In genomic region chr16:57782607-57783055, GRCh38 we compare ENCODE assay signal across 9 cellular contexts. TPM values are rescaled to one million over a fixed set of nuclear protein-coding genes. Genes with fewer than 3 reads are reported as not detected.
DNase-seq lines count a peak whose midpoint lies in the region; ATAC-seq and TF ChIP-seq lines count a peak whose summit lies in the region.
"Not testable (repeated sequence)": the region's sequence is repeated elsewhere in the genome, so short reads cannot be mapped to it uniquely, and the experiment has no call there.
"Had no signal": no experiment of that assay in that cellular context is flagged by ENCODE, and none has a peak within 500 bp of the region (broad histone marks: within the 10 kb centered on the region; RNA-seq: fewer than 3 reads in every experiment).

No MANE protein-coding gene starts in this region.

- H3K9me2 ChIP-seq in hepatocyte (replicated peaks; ENCODE audit: insufficient read depth): not testable (repeated sequence)

- not testable (repeated sequence) for H3K9me3 Mint-ChIP-seq in WTC11; dendritic cell treated with granulocyte-macrophage colony-stimulating factor and Interleukin-4, amounts not matched to agents 40 ng/mL and 50 ng/mL, for 4 days; osteocyte (ENCODE audit: unreplicated experiment)

- H2BK120ac ChIP-seq in IMR-90 (ENCODE audit: low read depth, low read length); mesenchymal stem cell (ENCODE audit: low read depth, low read length): not testable (repeated sequence)

- H3K9ac ChIP-seq in IMR-90 (ENCODE audit: low read depth, low read length); mesenchymal stem cell (ENCODE audit: low read length): not testable (repeated sequence)

- not testable (repeated sequence) for H3K4ac ChIP-seq in IMR-90 (ENCODE audit: low read depth, low read length); mesenchymal stem cell (ENCODE audit: low read depth in 1 of 2, low read length in 2 of 2)

- H3K27ac Mint-ChIP-seq in WTC11 (peak overlapping the region; percentile 63), osteocyte (ENCODE audit: unreplicated experiment) (peak overlapping the region; percentile 89)
- H3K27ac Mint-ChIP-seq in dendritic cell treated with granulocyte-macrophage colony-stimulating factor and Interleukin-4, amounts not matched to agents 40 ng/mL and 50 ng/mL, for 4 days: peak overlapping the region; percentile 18

- not testable (repeated sequence) for H3K4me1 ChIP-seq in A673 (ENCODE audit: insufficient read depth, low read length, poor library complexity, severe bottlenecking); IMR-90 (ENCODE audit: control insufficient read depth, insufficient read depth, low read length); hepatocyte (ENCODE audit: insufficient read depth)
- peaks cover 48% of the 10 kb centered on the region for H3K4me1 ChIP-seq in mesenchymal stem cell (ENCODE audit: control insufficient read depth, insufficient read depth, low read depth, low read length)
- H3K4me1 ChIP-seq in upper lobe of right lung: peaks cover 20% of the 10 kb centered on the region

- not testable (repeated sequence) for H2BK20ac ChIP-seq in IMR-90 (ENCODE audit: low read depth, low read length)

- TF ChIP-seq RAD21 in IMR-90 (IDR thresholded peaks at IDR 0.05; ENCODE audit: low read length): not testable (repeated sequence)

- CTCF ChIA-PET in A673 (lab: Charles Lee): interaction anchor here (0.6 kb wide), 1 partner anchor 16 kb away, joined by 3 read pairs; no protein-coding TSS in a partner anchor
- CTCF ChIA-PET in IMR-90 (lab: Yijun Ruan, JAX): interaction anchor here (0.6 to 1.3 kb wide), 4 partner anchors 9 to 605 kb away, joined by 3 to 8 read pairs (median 4); no protein-coding TSS in a partner anchor
- CTCF ChIA-PET in WTC11 (lab: Charles Lee): interaction anchor here (0.7 to 1.7 kb wide), 3 partner anchors 12 to 124 kb away, joined by 3 to 6 read pairs (median 4); no protein-coding TSS in a partner anchor

- H3K23ac ChIP-seq in IMR-90 (ENCODE audit: low read depth, low read length); mesenchymal stem cell (ENCODE audit: low read length in 2 of 2): not testable (repeated sequence)

- H2AK9ac ChIP-seq in IMR-90 (replicated peaks; ENCODE audit: low read depth, low read length, poor library complexity): not testable (repeated sequence)

- dilution Hi-C loops in IMR-90 (cut with HindIII; ENCODE audit: low sequenced_read_pairs, unreplicated experiment): not testable (repeated sequence)

- H4K20me1 ChIP-seq in IMR-90 (ENCODE audit: insufficient read depth, low read length): peaks cover 22% of the 10 kb centered on the region; the same call in 1 of the 2 replicates
- not testable (repeated sequence) for H4K20me1 ChIP-seq in hepatocyte (ENCODE audit: insufficient read depth, poor library complexity, severe bottlenecking)

- peaks cover 15% of the 10 kb centered on the region; the same call in 1 of the 2 replicates for H3K9me1 ChIP-seq in IMR-90 (ENCODE audit: insufficient read depth, low read length)

- H3K4me3 Mint-ChIP-seq in WTC11; dendritic cell treated with granulocyte-macrophage colony-stimulating factor and Interleukin-4, amounts not matched to agents 40 ng/mL and 50 ng/mL, for 4 days: not testable (repeated sequence)
- H3K4me3 Mint-ChIP-seq in osteocyte (ENCODE audit: unreplicated experiment): peak overlapping the region; percentile 4

- not testable (repeated sequence) for BruUV-seq in A673 (replicated peaks; lab: Mats Ljungman, UMichigan); IMR-90 (replicated peaks; lab: Mats Ljungman, UMichigan)

- not testable (repeated sequence) for H2BK12ac ChIP-seq in mesenchymal stem cell (ENCODE audit: low read length in 2 of 2)

- not testable (repeated sequence) for ATAC-seq in IMR-90 (ENCODE audit: low read depth); WTC11; upper lobe of right lung

- H3K27ac ChIP-seq in A673 (ENCODE audit: low read depth, low read length, poor library complexity, severe bottlenecking) (peak overlapping the region; percentile 16), hepatocyte (peak overlapping the region; percentile 65), mesenchymal stem cell (ENCODE audit: low read length, poor library complexity, severe bottlenecking) (peak overlapping the region; percentile 91), upper lobe of right lung (peak overlapping the region; percentile 39)
- H3K27ac ChIP-seq in IMR-90 (ENCODE audit: insufficient read depth, low read length): not testable (repeated sequence)

- not testable (repeated sequence) for H3K79me2 ChIP-seq in hepatocyte

- not testable (repeated sequence) for H3K4me3 ChIP-seq in A673 (ENCODE audit: low read depth, low read length, poor library complexity, severe bottlenecking); IMR-90 (ENCODE audit: insufficient read depth, low read depth, low read length); hepatocyte; mesenchymal stem cell (ENCODE audit: insufficient read depth in 1 of 2, low read depth in 1 of 2, low read length in 2 of 2); upper lobe of right lung

- H2BK15ac ChIP-seq in IMR-90 (ENCODE audit: low read depth, low read length); mesenchymal stem cell (ENCODE audit: low read depth, poor library complexity, severe bottlenecking): not testable (repeated sequence)

- not testable (repeated sequence) for H4K8ac ChIP-seq in IMR-90 (ENCODE audit: low read depth in 2 of 2, low read length in 2 of 2); mesenchymal stem cell (ENCODE audit: low read length)

- H2AFZ ChIP-seq in IMR-90 (replicated peaks; ENCODE audit: low read length, poor library complexity); hepatocyte; mesenchymal stem cell (ENCODE audit: low read depth, low read length): not testable (repeated sequence)

- H3K79me1 ChIP-seq in IMR-90 (ENCODE audit: low read depth in 1 of 2, low read length in 2 of 2): peaks cover 24 to 69% of the 10 kb centered on the region in 2 experiments
- H3K79me1 ChIP-seq in mesenchymal stem cell (replicated peaks; ENCODE audit: low read length, poor library complexity, severe bottlenecking): peaks cover 20% of the 10 kb centered on the region

- in situ Hi-C loops in IMR-90 (cut with MboI; ENCODE audit: low sequenced_read_pairs): not testable (repeated sequence)

- POLR2A ChIA-PET in A673 (lab: Charles Lee; ENCODE audit: low non-redundant PET); IMR-90 (lab: Charles Lee; ENCODE audit: unreplicated experiment); WTC11 (lab: Charles Lee): not testable (repeated sequence)

- not testable (repeated sequence) for H3K27me3 Mint-ChIP-seq in WTC11 (ENCODE audit: low read depth); dendritic cell treated with granulocyte-macrophage colony-stimulating factor and Interleukin-4, amounts not matched to agents 40 ng/mL and 50 ng/mL, for 4 days; osteocyte (ENCODE audit: unreplicated experiment)

- H4K91ac ChIP-seq in IMR-90 (ENCODE audit: insufficient read depth, low read depth, low read length); mesenchymal stem cell (ENCODE audit: low read length): not testable (repeated sequence)

- H3K4me2 ChIP-seq in IMR-90 (ENCODE audit: low read depth, low read length); hepatocyte; mesenchymal stem cell (ENCODE audit: low read length, poor library complexity, severe bottlenecking): not testable (repeated sequence)

- H3K36me3 Mint-ChIP-seq in WTC11: not testable (repeated sequence)
- peaks cover 96% of the 10 kb centered on the region for H3K36me3 Mint-ChIP-seq in dendritic cell treated with granulocyte-macrophage colony-stimulating factor and Interleukin-4, amounts not matched to agents 40 ng/mL and 50 ng/mL, for 4 days (ENCODE audit: low read depth)
- peaks cover 47% of the 10 kb centered on the region for H3K36me3 Mint-ChIP-seq in osteocyte (ENCODE audit: unreplicated experiment)

- not testable (repeated sequence) for H3K14ac ChIP-seq in IMR-90 (replicated peaks; ENCODE audit: low read depth, low read length); mesenchymal stem cell (ENCODE audit: low read length in 2 of 2)

- H3K27me3 ChIP-seq in A673 (replicated peaks; ENCODE audit: insufficient read depth, low read depth, low read length, poor library complexity); IMR-90 (ENCODE audit: control insufficient read depth, insufficient read depth, low read length); hepatocyte; mesenchymal stem cell (ENCODE audit: control insufficient read depth in 1 of 2, insufficient read depth in 1 of 2, low read length in 2 of 2); upper lobe of right lung: not testable (repeated sequence)

- not testable (repeated sequence) for H3K9me3 ChIP-seq in A673 (ENCODE audit: low read depth, low read length, poor library complexity, severe bottlenecking); IMR-90 (ENCODE audit: control insufficient read depth, insufficient read depth, low read length); hepatocyte (ENCODE audit: low read depth); mesenchymal stem cell (ENCODE audit: control insufficient read depth, low read length); upper lobe of right lung

- not testable (repeated sequence) for H3K4me1 Mint-ChIP-seq in WTC11
- H3K4me1 Mint-ChIP-seq in dendritic cell treated with granulocyte-macrophage colony-stimulating factor and Interleukin-4, amounts not matched to agents 40 ng/mL and 50 ng/mL, for 4 days (ENCODE audit: low read depth): peaks cover 34% of the 10 kb centered on the region
- peaks cover 47% of the 10 kb centered on the region for H3K4me1 Mint-ChIP-seq in osteocyte (ENCODE audit: unreplicated experiment)

- not testable (repeated sequence) for TF ChIP-seq POLR2A in IMR-90 (IDR thresholded peaks at IDR 0.05; ENCODE audit: low read depth, low read length)

- not testable (repeated sequence) for DNase-seq in A673 (ENCODE audit: low spot score); IMR-90; WTC11 (ENCODE audit: low spot score); hepatocyte (ENCODE audit: low spot score); mesenchymal stem cell; osteocyte (ENCODE audit: extremely low spot score, unreplicated experiment); upper lobe of right lung

- not testable (repeated sequence) for H3K18ac ChIP-seq in IMR-90 (ENCODE audit: low read depth, low read length); mesenchymal stem cell (ENCODE audit: low read depth in 1 of 2, low read length in 2 of 2)

- not testable (repeated sequence) for H2BK5ac ChIP-seq in IMR-90 (ENCODE audit: low read depth, low read length, poor library complexity, severe bottlenecking)
- peak overlapping the region; percentile 66 for H2BK5ac ChIP-seq in mesenchymal stem cell (ENCODE audit: low read depth, low read length, poor library complexity, severe bottlenecking)

- H4K5ac ChIP-seq in IMR-90 (ENCODE audit: low read depth, low read length): not testable (repeated sequence)

- no CpG with 5 or more reads among the region's 11 CpGs for WGBS in IMR-90 (ENCODE audit: extremely low coverage in 2 of 2, insufficient read length in 1 of 2), 2 experiments
- 80% methylated on average over 11 of the region's 11 CpGs for WGBS in hepatocyte (ENCODE audit: low lambda C conversion rate, missing lambda C conversion rate)
- 94% methylated on average over 8 of the region's 11 CpGs for WGBS in mesenchymal stem cell

- H2AK5ac ChIP-seq in IMR-90 (ENCODE audit: low read depth, low read length): not testable (repeated sequence)
- H2AK5ac ChIP-seq in mesenchymal stem cell (ENCODE audit: low read length, severe bottlenecking): peak overlapping the region; percentile 77

- TF ChIP-seq CTCF in A673 (conservative IDR thresholded peaks at IDR 0.05; ENCODE audit: low read depth, low read length); IMR-90 (conservative IDR thresholded peaks at IDR 0.05; ENCODE audit: low read depth, low read length); WTC11 (IDR thresholded peaks at IDR 0.05); hepatocyte (IDR thresholded peaks at IDR 0.05; ENCODE audit: poor library complexity); osteocyte (IDR thresholded peaks at IDR 0.05); upper lobe of right lung (IDR thresholded peaks at IDR 0.05): not testable (repeated sequence)

- not testable (repeated sequence) for H3K56ac ChIP-seq in IMR-90 (ENCODE audit: extremely low read depth, insufficient read depth, low read length)

- H3K36me3 ChIP-seq in A673 (ENCODE audit: insufficient read depth, low read length, poor library complexity, severe bottlenecking) (peaks cover 69% of the 10 kb centered on the region), IMR-90 (ENCODE audit: control insufficient read depth, insufficient read depth, low read length) (peaks cover 30% of the 10 kb centered on the region), mesenchymal stem cell (ENCODE audit: control insufficient read depth in 1 of 2, insufficient read depth in 2 of 2, low read depth in 1 of 2, low read length in 2 of 2) (peaks cover 14 to 67% of the 10 kb centered on the region in 2 experiments), upper lobe of right lung (peaks cover 28% of the 10 kb centered on the region)
- not testable (repeated sequence) for H3K36me3 ChIP-seq in hepatocyte (replicated peaks; ENCODE audit: insufficient read depth, low read depth)

- intact Hi-C loops in A673 (cut with micrococcal nuclease; ENCODE audit: unreplicated experiment); IMR-90 (cut with micrococcal nuclease); dendritic cell treated with granulocyte-macrophage colony-stimulating factor and Interleukin-4, amounts not matched to agents 40 ng/mL and 50 ng/mL, for 4 days (cut with micrococcal nuclease); upper lobe of right lung (cut with DNase I): not testable (repeated sequence)

RNA-seq across cellular contexts. Expression of gene KIFC3, which starts 19.7 kb away (rescaled TPM):
- 198 and 201 TPM in 2 replicates for total RNA-seq in A673 (2021)
- total RNA-seq in IMR-90 (2012; rRNA removed): 38.3 and 48.6 TPM in 2 replicates
- polyA plus RNA-seq in IMR-90 (2012; rRNA removed): 62.5 and 66.6 TPM in 2 replicates
- polyA plus RNA-seq in IMR-90 (2012; cell fraction: cytosol; rRNA removed): 43.3 and 62.3 TPM in 2 replicates
- 123 and 327 TPM in 2 replicates for polyA plus RNA-seq in IMR-90 (2012; cell fraction: nucleus; rRNA removed; ENCODE audit: low replicate concordance)
- total RNA-seq in WTC11 (2021): 9.2 to 11.6 TPM (median 10.0 TPM) in 3 replicates
- 41.4 and 49.7 TPM in 2 replicates for total RNA-seq in hepatocyte
- polyA plus RNA-seq in hepatocyte: 55.3 and 66.5 TPM in 2 replicates
- polyA plus RNA-seq in mesenchymal stem cell (2013, experiment 1 of 2): 28.1 TPM
- 25.8 TPM for polyA plus RNA-seq in mesenchymal stem cell (2013, experiment 2 of 2)
- total RNA-seq in osteocyte: 191 and 196 TPM in 2 replicates
- total RNA-seq in upper lobe of right lung: 99.1 TPM
- polyA plus RNA-seq: IgD-negative memory B cell had no signal

RNA-seq across cellular contexts. Expression of gene KATNB1, which starts 47.1 kb away (rescaled TPM):
- total RNA-seq in A673 (2021) (55.7 and 58.5 TPM in 2 replicates), IMR-90 (2012; rRNA removed) (10.9 and 14.2 TPM in 2 replicates), WTC11 (2021) (38.7 to 60.4 TPM (median 41.0 TPM) in 3 replicates), hepatocyte (8.9 and 12.3 TPM in 2 replicates), osteocyte (14.2 and 15.9 TPM in 2 replicates), upper lobe of right lung (16.6 TPM)
- polyA plus RNA-seq in IMR-90 (2012; rRNA removed) (23.5 and 27.6 TPM in 2 replicates), hepatocyte (15.3 and 19.0 TPM in 2 replicates)
- polyA plus RNA-seq in IMR-90 (2012; cell fraction: cytosol; rRNA removed): 15.9 and 23.1 TPM in 2 replicates
- polyA plus RNA-seq in IMR-90 (2012; cell fraction: nucleus; rRNA removed; ENCODE audit: low replicate concordance): 67.2 and 166 TPM in 2 replicates
- 9.7 TPM for polyA plus RNA-seq in mesenchymal stem cell (2013, experiment 1 of 2)
- polyA plus RNA-seq in mesenchymal stem cell (2013, experiment 2 of 2): 9.8 TPM

Comparison
In these comparisons a context has a peak if more than half of its experiments do, and no peak if none do; other contexts are left out.
1. H3K27ac Mint-ChIP-seq: peak in every context shown above with its lines; median percentile 89 in osteocyte; 63 in WTC11; 18 in dendritic cell treated with granulocyte-macrophage colony-stimulating factor and Interleukin-4, amounts not matched to agents 40 ng/mL and 50 ng/mL, for 4 days.